In the genomic region with DNA sequence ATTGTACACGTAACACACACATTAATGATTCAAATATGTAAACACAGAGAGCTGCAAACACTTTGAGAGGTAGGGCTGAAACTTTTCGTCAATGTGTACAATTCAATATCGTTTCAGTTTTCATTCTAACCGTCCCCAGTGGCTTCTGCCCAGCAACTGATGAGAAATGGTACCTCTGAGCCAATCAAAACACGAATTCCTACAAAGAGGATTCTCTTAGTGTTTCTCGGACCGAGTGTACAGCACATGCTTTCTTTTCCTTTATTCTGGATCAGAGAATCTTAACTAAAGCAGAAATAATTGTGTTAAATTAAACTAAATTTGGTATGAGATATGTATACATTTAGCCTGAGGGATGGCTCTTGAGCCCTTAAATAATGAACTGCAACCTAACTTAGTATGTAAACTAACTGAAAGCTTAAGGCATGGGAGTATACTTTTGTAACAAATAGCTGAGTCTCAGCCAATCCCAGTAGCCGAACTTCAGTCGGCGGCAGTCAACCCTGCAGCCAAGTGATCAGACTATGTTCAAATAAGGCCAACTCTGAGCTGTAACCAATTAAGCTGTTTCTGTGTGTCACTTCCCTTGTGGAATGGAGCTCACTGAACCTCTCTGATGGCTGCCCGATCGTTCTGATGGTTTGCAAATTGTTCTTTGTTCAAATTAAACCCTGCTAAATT, we compare ENCODE assay signal across 8 cellular contexts. TPM values are rescaled to one million over a fixed set of nuclear protein-coding genes. Genes with fewer than 3 reads are reported as not detected.
DNase-seq lines count a peak whose midpoint lies in the region; ATAC-seq and TF ChIP-seq lines count a peak whose summit lies in the region.

No MANE protein-coding gene starts in this region.

- peak overlapping the region; percentile 93 for H3K4me3 Mint-ChIP-seq in CD8-positive, alpha-beta T cell

- H3K9me3 ChIP-seq in CD8-positive, alpha-beta T cell (ENCODE audit: low read length): no peaks in the 10 kb centered on the region
- peaks cover 28% of the 10 kb centered on the region for H3K9me3 ChIP-seq in OCI-LY7 (ENCODE audit: low read length)
- H3K9me3 ChIP-seq in muscle layer of duodenum (ENCODE audit: control insufficient read depth in 1 of 2, low read length in 2 of 2): no peaks in the 10 kb centered on the region

- H3K27me3 Mint-ChIP-seq in CD8-positive, alpha-beta T cell (ENCODE audit: low read depth): no peaks in the 10 kb centered on the region

- POLR2A ChIA-PET in CD8-positive, alpha-beta T cell (lab: Charles Lee): interaction anchor here (0.6 to 3.8 kb wide), 38 partner anchors 9 to 1419 kb away, joined by 3 to 36 read pairs (median 4); partner anchors contain the start of genes BTN1A1, BTN2A2, BTN3A3 and HMGN4
- POLR2A ChIA-PET in OCI-LY7 (lab: Charles Lee): interaction anchor here (0.7 to 2.8 kb wide), 27 partner anchors 9 to 1391 kb away, joined by 3 to 27 read pairs (median 5); partner anchors contain the start of genes BTN1A1 and HMGN4

- peak; percentile 63 to 90 (median 73) for DNase-seq in CD8-positive, alpha-beta T cell
- DNase-seq in HPDE6-E6E7 (ENCODE audit: extremely low spot score) (peak; percentile 80), OCI-LY7 (ENCODE audit: low spot score) (peak; percentile 95), activated T-cell treated with anti-CD3 and anti-CD28 coated beads for 4 hours (peak; percentile 73), erythroblast (lab: John Stamatoyannopoulos, UW) (peak; percentile 90 to 92)
- DNase-seq in stimulated activated CD8-positive, alpha-beta memory T cell treated with anti-CD3 and anti-CD28 coated beads, Interleukin-7, amount 100 ng/mL, for 24 hours (ENCODE audit: low read depth): peak; percentile 41

- H3K4me1 Mint-ChIP-seq in CD8-positive, alpha-beta T cell (ENCODE audit: low read depth): peaks cover 50% of the 10 kb centered on the region

- peak overlapping the region; percentile 64 for H3K4me3 ChIP-seq in CD8-positive, alpha-beta T cell (ENCODE audit: low read depth, low read length)
- H3K4me3 ChIP-seq in OCI-LY7 (ENCODE audit: low read depth, low read length, poor library complexity, severe bottlenecking) (peak overlapping the region; percentile 73), muscle layer of duodenum (ENCODE audit: low read depth in 1 of 2, low read length in 2 of 2) (peak overlapping the region; percentile 65 to 74)

- no peaks in the 10 kb centered on the region for H3K9me2 ChIP-seq in OCI-LY7 (ENCODE audit: insufficient read depth, low read length)

- H3K27ac ChIP-seq in CD8-positive, alpha-beta T cell (ENCODE audit: low read depth, low read length): peak overlapping the region; percentile 82
- H3K27ac ChIP-seq in OCI-LY7 (ENCODE audit: low read depth, low read length, poor library complexity, severe bottlenecking): peak overlapping the region; percentile 96
- H3K27ac ChIP-seq in muscle layer of duodenum (ENCODE audit: low read length): peak overlapping the region; percentile 99

- ATAC-seq in CD8-positive, alpha-beta T cell: peak; percentile 93
- ATAC-seq in GM19467 (IDR thresholded peaks at IDR 0.05; ENCODE audit: unreplicated experiment): peak; percentile 91

- H3K9me3 Mint-ChIP-seq in CD8-positive, alpha-beta T cell: peaks cover 2% of the 10 kb centered on the region

- TF ChIP-seq POLR2A in erythroblast (IDR thresholded peaks at IDR 0.05; ENCODE audit: low read length): peak; percentile 77

- CTCF ChIA-PET in CD8-positive, alpha-beta T cell (lab: Charles Lee): interaction anchor here (0.6 to 2.3 kb wide), 8 partner anchors 11 to 193 kb away, joined by 3 to 6 read pairs (median 4); no protein-coding TSS in a partner anchor
- CTCF ChIA-PET in OCI-LY7 (lab: Charles Lee; ENCODE audit: unreplicated experiment): interaction anchor here (0.5 to 1.4 kb wide), 4 partner anchors 22 to 645 kb away, joined by 3 to 5 read pairs (median 3); no protein-coding TSS in a partner anchor

- H3K36me3 Mint-ChIP-seq in CD8-positive, alpha-beta T cell: peaks cover 27% of the 10 kb centered on the region

- H3K4me2 ChIP-seq in OCI-LY7 (ENCODE audit: low read length): peak overlapping the region; percentile 88

- TF ChIP-seq CTCF in CD8-positive, alpha-beta T cell (IDR thresholded peaks at IDR 0.05): no peak
- TF ChIP-seq CTCF in OCI-LY7 (conservative IDR thresholded peaks at IDR 0.05; ENCODE audit: low read length): no peak

- no TSS peak for BruUV-seq in OCI-LY7 (replicated peaks; lab: Mats Ljungman, UMichigan)

- H3K4me1 ChIP-seq in CD8-positive, alpha-beta T cell (ENCODE audit: insufficient read depth, low read length): peaks cover 39% of the 10 kb centered on the region
- H3K4me1 ChIP-seq in OCI-LY7 (ENCODE audit: insufficient read depth, low read length, poor library complexity, severe bottlenecking): peaks cover 55% of the 10 kb centered on the region
- peaks cover 3 to 7% of the 10 kb centered on the region in 2 donors for H3K4me1 ChIP-seq in muscle layer of duodenum (ENCODE audit: control insufficient read depth in 1 of 2, insufficient read depth in 2 of 2, low read length in 2 of 2)

- intact Hi-C loops in CD8-positive, alpha-beta T cell (cut with DNase I, micrococcal nuclease): loop anchor here (1.0 to 5.0 kb wide), 10 partner anchors 16 to 302 kb away; partner anchors contain the start of genes BTN3A1 (in 2 of the 2), BTN3A3 (in 2 of the 2), BTN2A1 (in 1 of the 2) and BTN3A2 (in 1 of the 2)
- intact Hi-C loops in OCI-LY7 (cut with micrococcal nuclease; ENCODE audit: unreplicated experiment): loop anchor here (1.0 to 5.0 kb wide), 4 partner anchors 47 to 133 kb away; no protein-coding TSS in a partner anchor

- no peaks in the 10 kb centered on the region for H4K20me1 ChIP-seq in OCI-LY7 (ENCODE audit: insufficient read depth, low read length)

- peak overlapping the region; percentile 99 for H3K27ac Mint-ChIP-seq in CD8-positive, alpha-beta T cell

- H3K79me2 ChIP-seq in OCI-LY7 (ENCODE audit: insufficient read depth, low read depth, low read length): no peaks in the 10 kb centered on the region; the same call in 1 of the 2 replicates

- H3K27me3 ChIP-seq in CD8-positive, alpha-beta T cell (ENCODE audit: insufficient read depth, low read length): no peaks in the 10 kb centered on the region
- no peaks in the 10 kb centered on the region for H3K27me3 ChIP-seq in muscle layer of duodenum (ENCODE audit: low read depth, low read length)

- H2AFZ ChIP-seq in OCI-LY7 (ENCODE audit: low read length): peak overlapping the region; percentile 77

- peaks cover 3% of the 10 kb centered on the region for H3K36me3 ChIP-seq in CD8-positive, alpha-beta T cell (ENCODE audit: insufficient read depth, low read length)
- H3K36me3 ChIP-seq in OCI-LY7 (ENCODE audit: insufficient read depth, low read length) (peaks cover 41% of the 10 kb centered on the region), muscle layer of duodenum (ENCODE audit: control insufficient read depth in 1 of 2, insufficient read depth in 2 of 2, low read length in 2 of 2) (peaks cover 2 to 4% of the 10 kb centered on the region in 2 donors)

RNA-seq across cellular contexts. Expression of gene BTN2A1, which starts 16.1 kb away (rescaled TPM):
- 10 to 100 TPM; 16.4 to 17.3 TPM for total RNA-seq in CD8-positive, alpha-beta T cell
- total RNA-seq in OCI-LY7 (2014; rRNA removed; shearing (Covaris generic)): 15.4 and 22.8 TPM in 2 replicates
- total RNA-seq in OCI-LY7 (2022): 23.4 and 23.5 TPM in 2 replicates

RNA-seq across cellular contexts. Expression of gene BTN1A1, which starts 26.2 kb away (rescaled TPM):
- not detected for total RNA-seq in CD8-positive, alpha-beta T cell
- total RNA-seq in OCI-LY7 (2014; rRNA removed; shearing (Covaris generic)): 0.25 and 0.36 TPM in 2 replicates
- 1.0 and 1.1 TPM in 2 replicates for total RNA-seq in OCI-LY7 (2022)

RNA-seq across cellular contexts. Expression of gene BTN3A3, which starts 33.6 kb away (rescaled TPM):
- 10 to 100 TPM; 44.9 to 51.8 TPM for total RNA-seq in CD8-positive, alpha-beta T cell
- total RNA-seq in OCI-LY7 (2014; rRNA removed; shearing (Covaris generic)): 17.4 and 20.5 TPM in 2 replicates
- total RNA-seq in OCI-LY7 (2022): 22.1 and 26.9 TPM in 2 replicates

Comparison
In these comparisons a context has a peak if more than half of its experiments do, and no peak if none do; other contexts are left out.
1. Peak in every context shown above with its lines: DNase-seq, ATAC-seq, H3K4me3 ChIP-seq and H3K27ac ChIP-seq.
2. DNase-seq: peak in every context shown above with its lines; median percentile 95 in OCI-LY7; 91 in erythroblast; 80 in HPDE6-E6E7; 73 in CD8-positive, alpha-beta T cell; 73 in activated T-cell treated with anti-CD3 and anti-CD28 coated beads for 4 hours; 41 in stimulated activated CD8-positive, alpha-beta memory T cell treated with anti-CD3 and anti-CD28 coated beads, Interleukin-7, amount 100 ng/mL, for 24 hours.